ENCODE assay signal across 1 cellular context in genomic region chr16:4339909-4340308, GRCh38.
TF ChIP-seq lines count a peak whose summit lies in the region.

No MANE protein-coding gene starts in this region.

TF ChIP-seq in K562, 482 proteins besides CTCF, POLR2A, EP300 and RAD21:
- TF ChIP-seq RBFOX2 (IDR thresholded peaks at IDR 0.05; ENCODE audit: low read depth, low read length): 0 out of 2 replicates have a peak, but pooled peaks have one; percentile 25
- no peak for TF ChIP-seq ADNP (tag; IDR thresholded peaks at IDR 0.05)
- TF ChIP-seq ZBED1 (IDR thresholded peaks at IDR 0.05): no peak
- no peak for TF ChIP-seq MED1 (CRISPR knock-in tag; IDR thresholded peaks at IDR 0.05; ENCODE audit: borderline replicate concordance)
- TF ChIP-seq FOXO4 (CRISPR knock-in tag; IDR thresholded peaks at IDR 0.05): no peak
- TF ChIP-seq, protein P1, sequence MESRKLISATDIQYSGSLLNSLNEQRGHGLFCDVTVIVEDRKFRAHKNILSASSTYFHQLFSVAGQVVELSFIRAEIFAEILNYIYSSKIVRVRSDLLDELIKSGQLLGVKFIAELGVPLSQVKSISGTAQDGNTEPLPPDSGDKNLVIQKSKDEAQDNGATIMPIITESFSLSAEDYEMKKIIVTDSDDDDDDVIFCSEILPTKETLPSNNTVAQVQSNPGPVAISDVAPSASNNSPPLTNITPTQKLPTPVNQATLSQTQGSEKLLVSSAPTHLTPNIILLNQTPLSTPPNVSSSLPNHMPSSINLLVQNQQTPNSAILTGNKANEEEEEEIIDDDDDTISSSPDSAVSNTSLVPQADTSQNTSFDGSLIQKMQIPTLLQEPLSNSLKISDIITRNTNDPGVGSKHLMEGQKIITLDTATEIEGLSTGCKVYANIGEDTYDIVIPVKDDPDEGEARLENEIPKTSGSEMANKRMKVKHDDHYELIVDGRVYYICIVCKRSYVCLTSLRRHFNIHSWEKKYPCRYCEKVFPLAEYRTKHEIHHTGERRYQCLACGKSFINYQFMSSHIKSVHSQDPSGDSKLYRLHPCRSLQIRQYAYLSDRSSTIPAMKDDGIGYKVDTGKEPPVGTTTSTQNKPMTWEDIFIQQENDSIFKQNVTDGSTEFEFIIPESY (CRISPR knock-in tag; IDR thresholded peaks at IDR 0.05): peak; percentile 61; the same call in 1 of the 2 replicates
- TF ChIP-seq, protein P2, sequence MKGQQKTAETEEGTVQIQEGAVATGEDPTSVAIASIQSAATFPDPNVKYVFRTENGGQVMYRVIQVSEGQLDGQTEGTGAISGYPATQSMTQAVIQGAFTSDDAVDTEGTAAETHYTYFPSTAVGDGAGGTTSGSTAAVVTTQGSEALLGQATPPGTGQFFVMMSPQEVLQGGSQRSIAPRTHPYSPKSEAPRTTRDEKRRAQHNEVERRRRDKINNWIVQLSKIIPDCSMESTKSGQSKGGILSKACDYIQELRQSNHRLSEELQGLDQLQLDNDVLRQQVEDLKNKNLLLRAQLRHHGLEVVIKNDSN (CRISPR knock-in tag; IDR thresholded peaks at IDR 0.05): no peak
- TF ChIP-seq, protein P3, sequence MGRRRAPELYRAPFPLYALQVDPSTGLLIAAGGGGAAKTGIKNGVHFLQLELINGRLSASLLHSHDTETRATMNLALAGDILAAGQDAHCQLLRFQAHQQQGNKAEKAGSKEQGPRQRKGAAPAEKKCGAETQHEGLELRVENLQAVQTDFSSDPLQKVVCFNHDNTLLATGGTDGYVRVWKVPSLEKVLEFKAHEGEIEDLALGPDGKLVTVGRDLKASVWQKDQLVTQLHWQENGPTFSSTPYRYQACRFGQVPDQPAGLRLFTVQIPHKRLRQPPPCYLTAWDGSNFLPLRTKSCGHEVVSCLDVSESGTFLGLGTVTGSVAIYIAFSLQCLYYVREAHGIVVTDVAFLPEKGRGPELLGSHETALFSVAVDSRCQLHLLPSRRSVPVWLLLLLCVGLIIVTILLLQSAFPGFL (CRISPR knock-in tag; IDR thresholded peaks at IDR 0.05): no peak
- no peak for TF ChIP-seq MCM7 (IDR thresholded peaks at IDR 0.05)
- no peak for TF ChIP-seq MTA3 (IDR thresholded peaks at IDR 0.05; ENCODE audit: borderline replicate concordance)
- TF ChIP-seq, protein P4, sequence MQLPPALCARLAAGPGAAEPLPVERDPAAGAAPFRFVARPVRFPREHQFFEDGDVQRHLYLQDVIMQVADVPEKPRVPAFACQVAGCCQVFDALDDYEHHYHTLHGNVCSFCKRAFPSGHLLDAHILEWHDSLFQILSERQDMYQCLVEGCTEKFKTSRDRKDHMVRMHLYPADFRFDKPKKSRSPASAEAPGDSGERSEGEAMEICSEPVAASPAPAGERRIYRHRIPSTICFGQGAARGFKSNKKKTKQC (CRISPR knock-in tag; IDR thresholded peaks at IDR 0.05): no peak
- TF ChIP-seq BCOR (IDR thresholded peaks at IDR 0.05): no peak
- TF ChIP-seq ZKSCAN3 (CRISPR knock-in tag; IDR thresholded peaks at IDR 0.05): no peak
- no peak for TF ChIP-seq ZKSCAN1 (IDR thresholded peaks at IDR 0.05; ENCODE audit: low read depth, low read length)
- TF ChIP-seq U2AF1 (optimal IDR thresholded peaks at IDR 0.05; ENCODE audit: low read depth, low read length): no peak
- TF ChIP-seq MAFF (IDR thresholded peaks at IDR 0.05; ENCODE audit: low read length): no peak
- TF ChIP-seq HLTF (IDR thresholded peaks at IDR 0.05): no peak
- 0 out of 2 replicates have a peak, but pooled peaks have one; percentile 26 for TF ChIP-seq NFIC (IDR thresholded peaks at IDR 0.05)
- TF ChIP-seq ZBTB7A (IDR thresholded peaks at IDR 0.05; ENCODE audit: borderline replicate concordance, control insufficient read depth, low read depth, low read length): no peak
- TF ChIP-seq BHLHE40 (IDR thresholded peaks at IDR 0.05; ENCODE audit: low read length): no peak
- TF ChIP-seq SIRT6 (IDR thresholded peaks at IDR 0.05; ENCODE audit: low read depth, low read length): no peak
- no peak for TF ChIP-seq NFRKB (IDR thresholded peaks at IDR 0.05; ENCODE audit: low read depth)
- TF ChIP-seq, protein P5, sequence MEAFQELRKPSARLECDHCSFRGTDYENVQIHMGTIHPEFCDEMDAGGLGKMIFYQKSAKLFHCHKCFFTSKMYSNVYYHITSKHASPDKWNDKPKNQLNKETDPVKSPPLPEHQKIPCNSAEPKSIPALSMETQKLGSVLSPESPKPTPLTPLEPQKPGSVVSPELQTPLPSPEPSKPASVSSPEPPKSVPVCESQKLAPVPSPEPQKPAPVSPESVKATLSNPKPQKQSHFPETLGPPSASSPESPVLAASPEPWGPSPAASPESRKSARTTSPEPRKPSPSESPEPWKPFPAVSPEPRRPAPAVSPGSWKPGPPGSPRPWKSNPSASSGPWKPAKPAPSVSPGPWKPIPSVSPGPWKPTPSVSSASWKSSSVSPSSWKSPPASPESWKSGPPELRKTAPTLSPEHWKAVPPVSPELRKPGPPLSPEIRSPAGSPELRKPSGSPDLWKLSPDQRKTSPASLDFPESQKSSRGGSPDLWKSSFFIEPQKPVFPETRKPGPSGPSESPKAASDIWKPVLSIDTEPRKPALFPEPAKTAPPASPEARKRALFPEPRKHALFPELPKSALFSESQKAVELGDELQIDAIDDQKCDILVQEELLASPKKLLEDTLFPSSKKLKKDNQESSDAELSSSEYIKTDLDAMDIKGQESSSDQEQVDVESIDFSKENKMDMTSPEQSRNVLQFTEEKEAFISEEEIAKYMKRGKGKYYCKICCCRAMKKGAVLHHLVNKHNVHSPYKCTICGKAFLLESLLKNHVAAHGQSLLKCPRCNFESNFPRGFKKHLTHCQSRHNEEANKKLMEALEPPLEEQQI (IDR thresholded peaks at IDR 0.05): no peak
- peak; percentile 49; the same call in 1 of the 2 replicates for TF ChIP-seq POLR2G (IDR thresholded peaks at IDR 0.05; ENCODE audit: low read depth, low read length)
- TF ChIP-seq SRSF3 (IDR thresholded peaks at IDR 0.05; ENCODE audit: insufficient read depth, low read length): no peak
- no peak for TF ChIP-seq TGIF2 (CRISPR knock-in tag; IDR thresholded peaks at IDR 0.05)
- TF ChIP-seq E4F1 (CRISPR knock-in tag; IDR thresholded peaks at IDR 0.05; ENCODE audit: borderline replicate concordance): no peak
- TF ChIP-seq, protein P6, sequence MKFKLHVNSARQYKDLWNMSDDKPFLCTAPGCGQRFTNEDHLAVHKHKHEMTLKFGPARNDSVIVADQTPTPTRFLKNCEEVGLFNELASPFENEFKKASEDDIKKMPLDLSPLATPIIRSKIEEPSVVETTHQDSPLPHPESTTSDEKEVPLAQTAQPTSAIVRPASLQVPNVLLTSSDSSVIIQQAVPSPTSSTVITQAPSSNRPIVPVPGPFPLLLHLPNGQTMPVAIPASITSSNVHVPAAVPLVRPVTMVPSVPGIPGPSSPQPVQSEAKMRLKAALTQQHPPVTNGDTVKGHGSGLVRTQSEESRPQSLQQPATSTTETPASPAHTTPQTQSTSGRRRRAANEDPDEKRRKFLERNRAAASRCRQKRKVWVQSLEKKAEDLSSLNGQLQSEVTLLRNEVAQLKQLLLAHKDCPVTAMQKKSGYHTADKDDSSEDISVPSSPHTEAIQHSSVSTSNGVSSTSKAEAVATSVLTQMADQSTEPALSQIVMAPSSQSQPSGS (CRISPR knock-in tag; IDR thresholded peaks at IDR 0.05): no peak
